ENCODE assay signal across 11 cellular contexts in the genomic region with DNA sequence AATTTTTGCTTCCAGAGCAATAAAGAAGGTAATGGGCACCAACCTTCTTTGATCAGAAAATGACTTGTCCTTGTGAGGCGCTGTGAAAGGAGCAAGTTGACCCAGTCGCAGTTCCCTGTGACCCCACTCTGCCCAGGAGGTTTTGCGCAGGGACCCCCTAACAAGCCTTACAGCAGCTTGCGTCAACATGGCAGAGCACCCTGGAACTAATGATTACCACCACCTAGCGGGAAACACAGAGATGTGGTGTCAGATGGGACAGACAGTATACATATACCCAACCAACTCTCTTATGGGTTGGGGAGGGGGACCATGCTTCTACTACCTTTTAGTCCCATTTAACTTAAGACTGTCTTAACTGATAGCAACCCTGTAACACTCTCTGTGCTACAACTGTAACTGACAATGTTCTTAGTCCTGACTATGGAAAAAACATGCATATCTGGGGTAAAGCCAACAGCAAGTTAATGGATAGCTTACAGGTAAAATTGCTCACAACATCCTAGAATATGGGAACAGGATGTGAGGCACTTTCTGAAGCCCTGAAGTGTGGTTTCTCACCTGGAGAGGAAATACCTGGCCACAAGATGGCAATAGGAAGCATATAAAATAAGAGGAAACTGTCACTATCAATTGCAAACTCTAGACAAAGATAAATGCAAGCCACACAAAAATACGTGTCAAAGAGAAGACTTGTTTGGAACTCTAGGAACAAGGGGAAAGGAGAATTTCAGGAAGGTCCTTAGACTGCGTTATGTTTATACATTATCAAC. TPM values are rescaled to one million over a fixed set of nuclear protein-coding genes. Genes with fewer than 3 reads are reported as not detected.
DNase-seq lines count a peak whose midpoint lies in the region; ATAC-seq and TF ChIP-seq lines count a peak whose summit lies in the region.
"Had no signal": no experiment of that assay in that cellular context is flagged by ENCODE, and none has a peak within 500 bp of the region (broad histone marks: within the 10 kb centered on the region; RNA-seq: fewer than 3 reads in every experiment).

No MANE protein-coding gene starts in this region.

- no peaks in the 10 kb centered on the region for H3K9me3 Mint-ChIP-seq in activated T-cell treated with anti-CD3 and anti-CD28 coated beads, Interleukin-2, amount 50 U/mL, for 72 hours
- no peaks in the 10 kb centered on the region for H3K9me3 Mint-ChIP-seq in endodermal cell
- H3K9me3 Mint-ChIP-seq in stimulated activated memory B cell treated with anti-CD40 and anti-IgM and Interleukin-4, amounts not matched to agents 10 μg/mL and 1 μg/mL and 100 μg/mL, for 72 hours = no peaks in the 10 kb centered on the region

- peaks cover 50% of the 10 kb centered on the region for H3K4me1 Mint-ChIP-seq in activated T-cell treated with anti-CD3 and anti-CD28 coated beads, Interleukin-2, amount 50 U/mL, for 72 hours (ENCODE audit: low read depth)
- H3K4me1 Mint-ChIP-seq in endodermal cell = peaks cover 13% of the 10 kb centered on the region
- peaks cover 20% of the 10 kb centered on the region for H3K4me1 Mint-ChIP-seq in stimulated activated memory B cell treated with anti-CD40 and anti-IgM and Interleukin-4, amounts not matched to agents 10 μg/mL and 1 μg/mL and 100 μg/mL, for 72 hours

- no peak overlapping the region for H3K4me3 ChIP-seq in RWPE2 (ENCODE audit: severe bottlenecking)
- H3K4me3 ChIP-seq in endodermal cell (ENCODE audit: low read length) = peak overlapping the region; percentile 97

- peak overlapping the region; percentile 42 to 98 for H3K4me3 Mint-ChIP-seq in activated T-cell treated with anti-CD3 and anti-CD28 coated beads, Interleukin-2, amount 50 U/mL, for 72 hours
- no peak overlapping the region for H3K4me3 Mint-ChIP-seq in endodermal cell
- H3K4me3 Mint-ChIP-seq in stimulated activated memory B cell treated with anti-CD40 and anti-IgM and Interleukin-4, amounts not matched to agents 10 μg/mL and 1 μg/mL and 100 μg/mL, for 72 hours = peak overlapping the region; percentile 21

- DNase-seq in activated T-cell treated with anti-CD3 and anti-CD28 coated beads, Interleukin-2, amount 50 U/mL, for 72 hours = no peak
- DNase-seq in activated T-cell treated with anti-CD3 and anti-CD28 coated beads, Interleukin-2, amount 50 U/mL, for 48 hours = no peak
- DNase-seq in RWPE2 (ENCODE audit: low spot score) (no peak), endodermal cell (no peak), NOMO-1 treated with DMSO at 0.1 percent for 48 hours (lab: John Stamatoyannopoulos, UW; ENCODE audit: unreplicated experiment) (no peak), DMS 273 (lab: John Stamatoyannopoulos, UW; ENCODE audit: unreplicated experiment) (no peak)
- DNase-seq: activated naive CD4-positive, alpha-beta T cell treated with anti-CD3 and anti-CD28 coated beads, Interleukin-2, amount 50 U/mL, for 16 hours; heart left ventricle; NCI-H1417 treated with DMSO at 0.1 percent for 48 hours had no signal

- H3K27me3 Mint-ChIP-seq in activated T-cell treated with anti-CD3 and anti-CD28 coated beads, Interleukin-2, amount 50 U/mL, for 72 hours (ENCODE audit: low read depth) = no peaks in the 10 kb centered on the region
- no peaks in the 10 kb centered on the region for H3K27me3 Mint-ChIP-seq in endodermal cell (ENCODE audit: insufficient read depth)
- no peaks in the 10 kb centered on the region for H3K27me3 Mint-ChIP-seq in stimulated activated memory B cell treated with anti-CD40 and anti-IgM and Interleukin-4, amounts not matched to agents 10 μg/mL and 1 μg/mL and 100 μg/mL, for 72 hours

- no peak overlapping the region for H3K9ac ChIP-seq in endodermal cell (ENCODE audit: extremely low read depth, low read length, poor library complexity, severe bottlenecking)

- H3K27me3 ChIP-seq in RWPE2 (ENCODE audit: insufficient read depth, poor library complexity, severe bottlenecking) = no peaks in the 10 kb centered on the region
- H3K27me3 ChIP-seq in endodermal cell (ENCODE audit: control insufficient read depth, insufficient read depth, low read length, poor library complexity, severe bottlenecking) = no peaks in the 10 kb centered on the region
- H3K27me3 ChIP-seq: heart left ventricle had no signal

- 93 to 96% methylated on average over 4 to 7 of the region's 7 CpGs for WGBS in endodermal cell (ENCODE audit: insufficient coverage in 1 of 2, insufficient read length in 1 of 2), 2 experiments

- H3K36me3 Mint-ChIP-seq in activated T-cell treated with anti-CD3 and anti-CD28 coated beads, Interleukin-2, amount 50 U/mL, for 72 hours (ENCODE audit: insufficient read depth in 2 of 2) = peaks cover 16 to 19% of the 10 kb centered on the region in 2 donors
- peaks cover 57% of the 10 kb centered on the region for H3K36me3 Mint-ChIP-seq in endodermal cell (ENCODE audit: low read depth)
- H3K36me3 Mint-ChIP-seq in stimulated activated memory B cell treated with anti-CD40 and anti-IgM and Interleukin-4, amounts not matched to agents 10 μg/mL and 1 μg/mL and 100 μg/mL, for 72 hours = peaks cover 34% of the 10 kb centered on the region

- H3K9me3 ChIP-seq in RWPE2 (ENCODE audit: severe bottlenecking) = no peaks in the 10 kb centered on the region
- no peaks in the 10 kb centered on the region for H3K9me3 ChIP-seq in endodermal cell (ENCODE audit: control insufficient read depth, low read length)
- H3K9me3 ChIP-seq: heart left ventricle had no signal

- no peak for ATAC-seq in activated T-cell treated with anti-CD3 and anti-CD28 coated beads, Interleukin-2, amount 50 U/mL, for 72 hours (replicated peaks in 1 of 2)
- ATAC-seq in RWPE2 (ENCODE audit: low read depth) = no peak
- no peak for ATAC-seq in stimulated activated memory B cell treated with anti-CD40 and anti-IgM and Interleukin-4, amounts not matched to agents 10 μg/mL and 1 μg/mL and 100 μg/mL, for 72 hours
- no peak for ATAC-seq in GM19328 (IDR thresholded peaks at IDR 0.05; ENCODE audit: unreplicated experiment)
- ATAC-seq: heart left ventricle had no signal

- peaks cover 3% of the 10 kb centered on the region for H3K4me1 ChIP-seq in RWPE2 (ENCODE audit: insufficient read depth, poor library complexity, severe bottlenecking)
- H3K4me1 ChIP-seq in endodermal cell (ENCODE audit: control insufficient read depth, insufficient read depth, low read length) = no peaks in the 10 kb centered on the region

- H3K27ac ChIP-seq in RWPE2 (ENCODE audit: poor library complexity, severe bottlenecking) (no peak overlapping the region), endodermal cell (ENCODE audit: low read depth, low read length) (no peak overlapping the region)

- peak; percentile 44 for TF ChIP-seq CTCF in RWPE2 (IDR thresholded peaks at IDR 0.05; ENCODE audit: poor library complexity, severe bottlenecking)
- TF ChIP-seq CTCF in endodermal cell (conservative IDR thresholded peaks at IDR 0.05) = peak; percentile 61

- peaks cover 71% of the 10 kb centered on the region for H3K36me3 ChIP-seq in RWPE2 (ENCODE audit: low read depth)
- H3K36me3 ChIP-seq in endodermal cell (ENCODE audit: control insufficient read depth, insufficient read depth, low read length) = peaks cover 57% of the 10 kb centered on the region

- peak overlapping the region; percentile 95 for H3K27ac Mint-ChIP-seq in activated T-cell treated with anti-CD3 and anti-CD28 coated beads, Interleukin-2, amount 50 U/mL, for 72 hours
- H3K27ac Mint-ChIP-seq in endodermal cell = no peak overlapping the region
- peak overlapping the region; percentile 50 for H3K27ac Mint-ChIP-seq in stimulated activated memory B cell treated with anti-CD40 and anti-IgM and Interleukin-4, amounts not matched to agents 10 μg/mL and 1 μg/mL and 100 μg/mL, for 72 hours

RNA-seq across cellular contexts. Expression of gene KARS1, which starts 3.0 kb away (rescaled TPM):
- total RNA-seq in activated T-cell treated with anti-CD3 and anti-CD28 coated beads, Interleukin-2, amount 50 U/mL, for 72 hours = 100 to 1,000 TPM; 189 to 191 TPM
- 100 to 1,000 TPM; 141 to 168 TPM for total RNA-seq in endodermal cell
- polyA plus RNA-seq in endodermal cell (2013, experiment 1 of 2) = 148 TPM
- 138 TPM for polyA plus RNA-seq in endodermal cell (2013, experiment 2 of 2)

RNA-seq across cellular contexts. Expression of gene TERF2IP, which starts 3.1 kb away (rescaled TPM):
- 10 to 100 TPM; 69.3 to 71.6 TPM for total RNA-seq in activated T-cell treated with anti-CD3 and anti-CD28 coated beads, Interleukin-2, amount 50 U/mL, for 72 hours
- total RNA-seq in endodermal cell = 10 to 100 TPM; 20.0 to 23.4 TPM
- polyA plus RNA-seq in endodermal cell (2013, experiment 1 of 2) = 60.8 TPM
- polyA plus RNA-seq in endodermal cell (2013, experiment 2 of 2) = 51.0 TPM

RNA-seq across cellular contexts. Expression of gene ADAT1, which starts 21.3 kb away (rescaled TPM):
- total RNA-seq in activated T-cell treated with anti-CD3 and anti-CD28 coated beads, Interleukin-2, amount 50 U/mL, for 72 hours = 10 to 100 TPM; 38.2 to 60.5 TPM
- 10 to 100 TPM; 50.1 to 54.9 TPM for total RNA-seq in endodermal cell
- polyA plus RNA-seq in endodermal cell (2013, experiment 1 of 2) = 43.4 TPM
- polyA plus RNA-seq in endodermal cell (2013, experiment 2 of 2) = 41.1 TPM

RNA-seq across cellular contexts. Expression of gene CPHXL2, which starts 32.4 kb away (rescaled TPM):
- not detected for total RNA-seq in activated T-cell treated with anti-CD3 and anti-CD28 coated beads, Interleukin-2, amount 50 U/mL, for 72 hours
- total RNA-seq in endodermal cell = not detected
- not detected for polyA plus RNA-seq in endodermal cell (2013, experiment 1 of 2)
- not detected for polyA plus RNA-seq in endodermal cell (2013, experiment 2 of 2)
- total RNA-seq: heart left ventricle had no signal
- polyA plus RNA-seq: heart left ventricle had no signal

RNA-seq across cellular contexts. Expression of gene DUXB, which starts 56.8 kb away (rescaled TPM):
- total RNA-seq in activated T-cell treated with anti-CD3 and anti-CD28 coated beads, Interleukin-2, amount 50 U/mL, for 72 hours = not detected
- total RNA-seq in endodermal cell = not detected
- not detected for polyA plus RNA-seq in endodermal cell (2013, experiment 1 of 2)
- polyA plus RNA-seq in endodermal cell (2013, experiment 2 of 2) = not detected
- total RNA-seq: heart left ventricle had no signal
- polyA plus RNA-seq: heart left ventricle had no signal
